6 cellular contexts compared by ENCODE assay signal in the genomic region with DNA sequence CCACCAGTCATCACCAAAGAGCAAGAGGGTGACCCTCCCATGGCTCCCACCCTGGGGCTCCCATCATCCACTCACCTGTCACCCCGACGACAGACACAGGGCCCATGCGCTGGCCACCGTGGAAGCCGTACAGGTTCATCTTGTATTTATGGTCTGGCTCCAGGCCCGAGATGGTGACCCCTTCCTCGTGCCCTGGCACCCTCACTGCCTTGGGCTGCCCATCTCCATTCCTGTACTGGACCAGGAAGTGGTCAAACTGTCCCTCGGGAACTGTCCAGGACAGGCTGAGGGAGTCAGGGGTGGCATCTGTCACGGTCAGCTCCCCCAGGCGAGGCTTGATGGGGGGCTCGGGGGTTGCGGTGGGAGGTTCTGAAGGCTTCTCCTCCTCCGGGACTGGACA. TPM values are rescaled to one million over a fixed set of nuclear protein-coding genes. Genes with fewer than 3 reads are reported as not detected.
"Had no signal": no experiment of that assay in that cellular context is flagged by ENCODE, and none has a peak within 500 bp of the region (broad histone marks: within the 10 kb centered on the region; RNA-seq: fewer than 3 reads in every experiment).

No MANE protein-coding gene starts in this region.

RNA-seq across cellular contexts. Expression of gene CYP21A2, which starts 30.1 kb away (rescaled TPM):
- total RNA-seq: kidney epithelial cell, lung microvascular endothelial cell, mononuclear cell, myocyte had no signal
- polyA plus RNA-seq: mammary epithelial cell had no signal

RNA-seq across cellular contexts. Expression of gene TNXB, which starts 40.8 kb away (rescaled TPM):
- polyA plus RNA-seq: immature natural killer cell had no signal
